8 cellular contexts compared by ENCODE assay signal in the genomic region with DNA sequence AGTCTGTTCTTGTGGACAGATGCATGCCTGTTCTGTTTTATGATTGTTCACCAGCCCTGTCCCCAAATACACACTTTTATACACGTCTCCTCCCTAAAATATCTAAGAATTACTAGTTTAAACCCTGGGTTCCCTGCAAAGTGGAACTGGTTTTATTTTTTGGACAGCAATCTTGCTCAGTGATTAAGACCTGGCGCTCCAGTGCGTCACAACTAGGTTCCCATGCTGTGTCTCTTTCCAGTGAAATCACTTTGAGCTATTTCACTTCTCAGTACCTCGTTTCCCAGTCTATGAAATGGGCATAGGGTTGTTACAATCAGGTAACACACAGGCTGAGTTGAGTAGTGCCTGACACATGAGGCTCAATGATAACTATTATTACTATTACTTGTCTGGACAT. TPM values are rescaled to one million over a fixed set of nuclear protein-coding genes. Genes with fewer than 3 reads are reported as not detected.
DNase-seq lines count a peak whose midpoint lies in the region; ATAC-seq, FAIRE-seq and TF ChIP-seq lines count a peak whose summit lies in the region.

No MANE protein-coding gene starts in this region.

- ATAC-seq in activated naive CD8-positive, alpha-beta T cell treated with anti-CD3 and anti-CD28 coated beads, Interleukin-2, amount 10 ng/mL, durations not matched to agents 7 days and 5 days (ENCODE audit: low read depth) = no peak
- ATAC-seq in HepG2 = no peak

- H3K4me3 Mint-ChIP-seq in activated T-cell treated with anti-CD3 and anti-CD28 coated beads, Interleukin-2, amount 50 U/mL, for 24 hours = peak overlapping the region; percentile 99
- peak overlapping the region; percentile 96 for H3K4me3 Mint-ChIP-seq in activated naive CD8-positive, alpha-beta T cell treated with anti-CD3 and anti-CD28 coated beads, Interleukin-2, amount 10 ng/mL, durations not matched to agents 7 days and 5 days

- DNase-seq in activated T-cell treated with anti-CD3 and anti-CD28 coated beads, Interleukin-2, amount 50 U/mL, for 24 hours = no peak
- DNase-seq in activated T-cell treated with anti-CD3 and anti-CD28 coated beads, Interleukin-2, amount 50 U/mL, for 1 hour = no peak
- DNase-seq in activated naive CD8-positive, alpha-beta T cell treated with anti-CD3 and anti-CD28 coated beads, Interleukin-2, amount 10 ng/mL, durations not matched to agents 7 days and 5 days = no peak
- DNase-seq in HepG2 (ENCODE audit: low spot score) = no peak
- DNase-seq in tibial artery = no peak
- DNase-seq in GM19239 (ENCODE audit: insufficient read length, low spot score) = no peak
- DNase-seq in COLO668 (lab: John Stamatoyannopoulos, UW; ENCODE audit: unreplicated experiment) = no peak
- no peak for DNase-seq in effector CD4-positive, alpha-beta T cell

- TF ChIP-seq RAD21 in HepG2 (CRISPR knock-in tag; IDR thresholded peaks at IDR 0.05) = no peak

- in situ Hi-C loops in HepG2 (cut with HindIII; ENCODE audit: extremely low pct_ligation_motif_present, low pct_unique_long_range_greater_than_20kb) = no loop called here

- H3K27me3 ChIP-seq in HepG2 (ENCODE audit: control insufficient read depth in 1 of 2, insufficient read depth in 2 of 2, low read length in 2 of 2) (peaks cover 0 to 4% of the 10 kb centered on the region in 2 experiments; a peak in 1 of 5 replicates), tibial artery (no peaks in the 10 kb centered on the region)

- H3K36me3 ChIP-seq in HepG2 (replicated peaks in 1 of 2; ENCODE audit: control insufficient read depth in 1 of 2, insufficient read depth in 2 of 2, low read length in 2 of 2) (peaks cover 5 to 18% of the 10 kb centered on the region in 2 experiments), tibial artery (peaks cover 2 to 20% (median 16%) of the 10 kb centered on the region in 3 donors)

- H3K4me3 ChIP-seq in HepG2 (replicated peaks in 1 of 3; ENCODE audit: insufficient read depth in 1 of 3, low read depth in 2 of 3, low read length in 3 of 3) (peak overlapping the region; percentile 92 to 99 (median 93)), tibial artery (peak overlapping the region; percentile 81 to 87)

- H2AFZ ChIP-seq in HepG2 (ENCODE audit: low read length) = no peak overlapping the region

- no peaks in the 10 kb centered on the region for H3K27me3 Mint-ChIP-seq in activated T-cell treated with anti-CD3 and anti-CD28 coated beads, Interleukin-2, amount 50 U/mL, for 24 hours
- no peaks in the 10 kb centered on the region for H3K27me3 Mint-ChIP-seq in activated naive CD8-positive, alpha-beta T cell treated with anti-CD3 and anti-CD28 coated beads, Interleukin-2, amount 10 ng/mL, durations not matched to agents 7 days and 5 days

- H3K4me1 Mint-ChIP-seq in activated T-cell treated with anti-CD3 and anti-CD28 coated beads, Interleukin-2, amount 50 U/mL, for 24 hours (ENCODE audit: low read depth) = peaks cover 39% of the 10 kb centered on the region
- peaks cover 29% of the 10 kb centered on the region for H3K4me1 Mint-ChIP-seq in activated naive CD8-positive, alpha-beta T cell treated with anti-CD3 and anti-CD28 coated beads, Interleukin-2, amount 10 ng/mL, durations not matched to agents 7 days and 5 days

- no peaks in the 10 kb centered on the region for H3K9me3 ChIP-seq in HepG2 (ENCODE audit: low read length)
- no peaks in the 10 kb centered on the region for H3K9me3 ChIP-seq in tibial artery

- no peak for FAIRE-seq in HepG2 (lab: Jason Lieb, UNC)
- FAIRE-seq in GM19239 (lab: Jason Lieb, UNC) = no peak

- no peaks in the 10 kb centered on the region for H3K9me3 Mint-ChIP-seq in activated T-cell treated with anti-CD3 and anti-CD28 coated beads, Interleukin-2, amount 50 U/mL, for 24 hours
- H3K9me3 Mint-ChIP-seq in activated naive CD8-positive, alpha-beta T cell treated with anti-CD3 and anti-CD28 coated beads, Interleukin-2, amount 10 ng/mL, durations not matched to agents 7 days and 5 days = no peaks in the 10 kb centered on the region

- POLR2A ChIA-PET in activated naive CD8-positive, alpha-beta T cell treated with anti-CD3 and anti-CD28 coated beads, Interleukin-2, amount 10 ng/mL, durations not matched to agents 7 days and 5 days (lab: Charles Lee) = interaction anchor here (1.0 to 2.3 kb wide), 4 partner anchors 14 to 155 kb away, joined by 3 to 20 read pairs (median 6); no protein-coding TSS in a partner anchor
- POLR2A ChIA-PET in HepG2 (lab: Yijun Ruan, JAX) = interaction anchor here (1.5 to 3.7 kb wide), 5 partner anchors 9 to 142 kb away, joined by 6 to 72 read pairs (median 18); no protein-coding TSS in a partner anchor

- TF ChIP-seq CTCF in HepG2 (CRISPR knock-in tag; IDR thresholded peaks at IDR 0.05) = no peak
- TF ChIP-seq CTCF in tibial artery (IDR thresholded peaks at IDR 0.05) = no peak

- peak overlapping the region; percentile 100 for H3K27ac Mint-ChIP-seq in activated T-cell treated with anti-CD3 and anti-CD28 coated beads, Interleukin-2, amount 50 U/mL, for 24 hours
- peak overlapping the region; percentile 97 for H3K27ac Mint-ChIP-seq in activated naive CD8-positive, alpha-beta T cell treated with anti-CD3 and anti-CD28 coated beads, Interleukin-2, amount 10 ng/mL, durations not matched to agents 7 days and 5 days

- no peak; a peak in 1 of 4 replicates for TF ChIP-seq POLR2A in HepG2 (IDR thresholded peaks at IDR 0.05; ENCODE audit: insufficient read depth in 1 of 2, low read depth in 2 of 2, low read length in 2 of 2)

- peaks cover 40% of the 10 kb centered on the region for H3K36me3 Mint-ChIP-seq in activated T-cell treated with anti-CD3 and anti-CD28 coated beads, Interleukin-2, amount 50 U/mL, for 24 hours (ENCODE audit: low read depth)
- peaks cover 13% of the 10 kb centered on the region for H3K36me3 Mint-ChIP-seq in activated naive CD8-positive, alpha-beta T cell treated with anti-CD3 and anti-CD28 coated beads, Interleukin-2, amount 10 ng/mL, durations not matched to agents 7 days and 5 days

- BruUV-seq in HepG2 (replicated peaks; lab: Mats Ljungman, UMichigan) = no TSS peak

- CTCF ChIA-PET in HepG2 (lab: Yijun Ruan, JAX; ENCODE audit: low intra/inter-chr PET ratio, low total read pairs) = no interaction called here

- TF ChIP-seq EP300 in HepG2 (IDR thresholded peaks at IDR 0.05; ENCODE audit: low read depth in 2 of 2, low read length in 2 of 2) (no peak), HepG2 (CRISPR knock-in tag; IDR thresholded peaks at IDR 0.05; ENCODE audit: borderline replicate concordance) (no peak)

- H3K9ac ChIP-seq in HepG2 (ENCODE audit: insufficient read depth, low read depth, low read length) = peak overlapping the region; percentile 98

- H4K20me1 ChIP-seq in HepG2 (ENCODE audit: insufficient read depth, low read length) = no peaks in the 10 kb centered on the region

- peak overlapping the region; percentile 84 for H3K4me2 ChIP-seq in HepG2 (ENCODE audit: low read depth, low read length)

- WGBS in HepG2 (ENCODE audit: low lambda C conversion rate) = 84% methylated on average over 4 of the region's 4 CpGs

- H3K27ac ChIP-seq in HepG2 (ENCODE audit: extremely low read length, insufficient read depth, low read length) (no peak overlapping the region), tibial artery (no peak overlapping the region)

- H3K79me2 ChIP-seq in HepG2 (ENCODE audit: insufficient read depth, low read length) = peaks cover 43% of the 10 kb centered on the region

- intact Hi-C loops in HepG2 (cut with micrococcal nuclease; ENCODE audit: unreplicated experiment) (loop anchor here (5.0 kb wide), 1 partner anchor 40 kb away; no protein-coding TSS in a partner anchor), tibial artery (cut with DNase I; ENCODE audit: low total_unique reads) (no loop called here)

- H3K4me1 ChIP-seq in HepG2 (ENCODE audit: insufficient read depth, low read length) (peaks cover 39% of the 10 kb centered on the region), tibial artery (peaks cover 0 to 31% (median 14%) of the 10 kb centered on the region in 4 donors)

RNA-seq across cellular contexts. Expression of a gene that starts 1.1 kb away (rescaled TPM):
- total RNA-seq in activated naive CD8-positive, alpha-beta T cell treated with anti-CD3 and anti-CD28 coated beads, Interleukin-2, amount 10 ng/mL, durations not matched to agents 7 days and 5 days = 10 to 100 TPM; 36.6 to 47.3 TPM
- 54.1 and 84.4 TPM in 2 replicates for total RNA-seq in HepG2 (2016; rRNA removed; fragmentation: Illumina TruSeq; extraction: Trizol)
- total RNA-seq in HepG2 (2016; cell fraction: cytosol; rRNA removed; fragmentation: Illumina TruSeq; extraction: Trizol; ENCODE audit: low read depth) = 22.6 and 28.5 TPM in 2 replicates
- 61.5 and 89.9 TPM in 2 replicates for total RNA-seq in HepG2 (2016; cell fraction: insoluble cytoplasmic fraction; rRNA removed; fragmentation: Illumina TruSeq; extraction: Trizol)
- 54.3 and 65.9 TPM in 2 replicates for total RNA-seq in HepG2 (2016; cell fraction: membrane; rRNA removed; fragmentation: Illumina TruSeq; extraction: Trizol)
- total RNA-seq in HepG2 (2016; cell fraction: nucleus; rRNA removed; fragmentation: Illumina TruSeq; extraction: Trizol) = 25.7 and 28.2 TPM in 2 replicates
- 30.2 and 53.0 TPM in 2 replicates for polyA plus RNA-seq in HepG2 (2011; rRNA removed)
- 17.3 and 23.5 TPM in 2 replicates for polyA plus RNA-seq in HepG2 (2011; cell fraction: cytosol; rRNA removed)
- 4.7 and 7.5 TPM in 2 replicates for polyA plus RNA-seq in HepG2 (2011; cell fraction: nucleus; rRNA removed)
- 40.3 and 58.2 TPM in 2 replicates for polyA plus RNA-seq in HepG2 (2012)
- polyA plus RNA-seq in HepG2 (2016; cell fraction: cytosol; fragmentation: Illumina TruSeq; extraction: Trizol; ENCODE audit: low read depth) = 22.4 and 22.6 TPM in 2 replicates
- polyA plus RNA-seq in HepG2 (2016; cell fraction: insoluble cytoplasmic fraction; fragmentation: Illumina TruSeq; extraction: Trizol; ENCODE audit: low read depth) = 106 and 119 TPM in 2 replicates
- 48.2 and 52.2 TPM in 2 replicates for polyA plus RNA-seq in HepG2 (2016; cell fraction: membrane; fragmentation: Illumina TruSeq; extraction: Trizol; ENCODE audit: low read depth)
- 47.9 and 51.6 TPM in 2 replicates for polyA plus RNA-seq in HepG2 (2016; cell fraction: nucleus; fragmentation: Illumina TruSeq; extraction: Trizol; ENCODE audit: insufficient read depth, low read depth)
- 10.7 and 14.1 TPM in 2 replicates for polyA minus RNA-seq in HepG2 (2011; rRNA and poly(A)+ RNA removed; ENCODE audit: low replicate concordance)
- polyA minus RNA-seq in HepG2 (2011; cell fraction: cytosol; rRNA and poly(A)+ RNA removed) = 27.9 and 32.3 TPM in 2 replicates
- polyA minus RNA-seq in HepG2 (2011; cell fraction: nucleus; rRNA and poly(A)+ RNA removed) = 14.0 and 15.2 TPM in 2 replicates

RNA-seq across cellular contexts. Expression of a gene that starts 30.5 kb away (rescaled TPM):
- total RNA-seq in activated naive CD8-positive, alpha-beta T cell treated with anti-CD3 and anti-CD28 coated beads, Interleukin-2, amount 10 ng/mL, durations not matched to agents 7 days and 5 days = not detected
- total RNA-seq in HepG2 (2016; rRNA removed; fragmentation: Illumina TruSeq; extraction: Trizol) = not detected in 2 replicates
- not detected in 2 replicates for total RNA-seq in HepG2 (2016; cell fraction: cytosol; rRNA removed; fragmentation: Illumina TruSeq; extraction: Trizol; ENCODE audit: low read depth)
- not detected in 2 replicates for total RNA-seq in HepG2 (2016; cell fraction: insoluble cytoplasmic fraction; rRNA removed; fragmentation: Illumina TruSeq; extraction: Trizol)
- total RNA-seq in HepG2 (2016; cell fraction: membrane; rRNA removed; fragmentation: Illumina TruSeq; extraction: Trizol) = not detected in 2 replicates
- not detected in 2 replicates for total RNA-seq in HepG2 (2016; cell fraction: nucleus; rRNA removed; fragmentation: Illumina TruSeq; extraction: Trizol)
- polyA plus RNA-seq in HepG2 (2011; rRNA removed) = not detected in 2 replicates
- not detected in 2 replicates for polyA plus RNA-seq in HepG2 (2011; cell fraction: cytosol; rRNA removed)
- polyA plus RNA-seq in HepG2 (2011; cell fraction: nucleus; rRNA removed) = not detected in 2 replicates
- polyA plus RNA-seq in HepG2 (2012) = 0.25 and 0.60 TPM in 2 replicates
- polyA plus RNA-seq in HepG2 (2016; cell fraction: cytosol; fragmentation: Illumina TruSeq; extraction: Trizol; ENCODE audit: low read depth) = not detected in 2 replicates
- not detected in 2 replicates for polyA plus RNA-seq in HepG2 (2016; cell fraction: insoluble cytoplasmic fraction; fragmentation: Illumina TruSeq; extraction: Trizol; ENCODE audit: low read depth)
- polyA plus RNA-seq in HepG2 (2016; cell fraction: membrane; fragmentation: Illumina TruSeq; extraction: Trizol; ENCODE audit: low read depth) = not detected in 2 replicates
- polyA plus RNA-seq in HepG2 (2016; cell fraction: nucleus; fragmentation: Illumina TruSeq; extraction: Trizol; ENCODE audit: insufficient read depth, low read depth) = not detected in 2 replicates
- 0.14 TPM in 1 of 2 replicates, not detected in the other for polyA minus RNA-seq in HepG2 (2011; rRNA and poly(A)+ RNA removed; ENCODE audit: low replicate concordance)
- not detected in 2 replicates for polyA minus RNA-seq in HepG2 (2011; cell fraction: cytosol; rRNA and poly(A)+ RNA removed)
- not detected in 2 replicates for polyA minus RNA-seq in HepG2 (2011; cell fraction: nucleus; rRNA and poly(A)+ RNA removed)
